ENCODE assay signal across 8 cellular contexts in genomic region chr7:99557196-99557607, GRCh38. TPM values are rescaled to one million over a fixed set of nuclear protein-coding genes. Genes with fewer than 3 reads are reported as not detected.
DNase-seq lines count a peak whose midpoint lies in the region; ATAC-seq, FAIRE-seq and TF ChIP-seq lines count a peak whose summit lies in the region.

No MANE protein-coding gene starts in this region.

- H3K4me3 Mint-ChIP-seq in activated naive CD4-positive, alpha-beta T cell treated with anti-CD3 and anti-CD28 coated beads for 36 hours = peak overlapping the region; percentile 91

- in situ Hi-C loops in GM12878 (cut with MboI) = no loop called here
- in situ Hi-C loops in transverse colon (cut with MboI; ENCODE audit: low pct_ligation_motif_present in 1 of 4, low pct_unique_long_range_greater_than_20kb in 1 of 4, low sequenced_read_pairs in 3 of 4) = loop anchor here in 1 of 4 donors (10.0 kb wide), 1 partner anchor 52 kb away; the partner anchor contains the start of genes ZKSCAN5 and ZNF394

- no peak overlapping the region for H2AFZ ChIP-seq in GM12878 (ENCODE audit: control insufficient read depth, low read depth, low read length)

- peaks cover 43% of the 10 kb centered on the region for H3K36me3 Mint-ChIP-seq in activated naive CD4-positive, alpha-beta T cell treated with anti-CD3 and anti-CD28 coated beads for 36 hours (ENCODE audit: low read depth)

- CTCF ChIA-PET in activated naive CD4-positive, alpha-beta T cell treated with anti-CD3 and anti-CD28 coated beads for 36 hours (lab: Charles Lee) = interaction anchor here (0.6 to 1.7 kb wide), 4 partner anchors 32 to 148 kb away, joined by 3 to 5 read pairs (median 4); partner anchors contain the start of gene ZKSCAN5
- CTCF ChIA-PET in GM12878 (lab: Yijun Ruan, JAX) = interaction anchor here (0.6 to 2.0 kb wide), 3 partner anchors 32 to 60 kb away, joined by 3 to 7 read pairs (median 3); partner anchors contain the start of genes ZKSCAN5 and ZSCAN25

- no peak for TF ChIP-seq RAD21 in GM12878 (IDR thresholded peaks at IDR 0.05; ENCODE audit: insufficient read depth, low read depth, low read length)

- no TSS peak for BruUV-seq in GM12878 (replicated peaks; lab: Mats Ljungman, UMichigan)

- H3K27me3 Mint-ChIP-seq in activated naive CD4-positive, alpha-beta T cell treated with anti-CD3 and anti-CD28 coated beads for 36 hours (ENCODE audit: low read depth) = no peaks in the 10 kb centered on the region

- FAIRE-seq in GM12878 (lab: Jason Lieb, UNC) = no peak

- H3K9me3 ChIP-seq in GM12878 (replicated peaks; ENCODE audit: control insufficient read depth, insufficient read depth, low read length) (no peaks in the 10 kb centered on the region), lung (ENCODE audit: control insufficient read depth in 2 of 2, insufficient read depth in 1 of 2, low read length in 1 of 2) (no peaks in the 10 kb centered on the region), transverse colon (no peaks in the 10 kb centered on the region)

- peak overlapping the region; percentile 98 for H3K4me2 ChIP-seq in GM12878 (ENCODE audit: control insufficient read depth, insufficient read depth)

- 74% methylated on average over 4 of the region's 4 CpGs for WGBS in GM12878 (ENCODE audit: insufficient coverage, insufficient replicate concordance, low lambda C conversion rate, missing lambda C conversion rate)
- 76 to 81% methylated on average over 4 of the region's 4 CpGs for WGBS in lung, 2 donors
- WGBS in transverse colon (ENCODE audit: low coverage in 1 of 2), 2 donors = 74 to 100% methylated on average over 1 to 4 of the region's 4 CpGs

- SMC1A ChIA-PET in GM12878 (lab: Charles Lee; ENCODE audit: uncharacterized antibody, unreplicated experiment) = interaction anchor here (2.0 kb wide), 1 partner anchor 53 kb away, joined by 5 read pairs; the partner anchor contains the start of gene ZKSCAN5

- H3K27ac ChIP-seq in GM12878 (ENCODE audit: control insufficient read depth, insufficient read depth) (peak overlapping the region; percentile 94), lung (ENCODE audit: low read depth in 1 of 2, low read length in 1 of 2) (peak overlapping the region; percentile 13 to 94), transverse colon (peak overlapping the region; percentile 96 to 98 (median 97))

- TF ChIP-seq CTCF in GM12878 (IDR thresholded peaks at IDR 0.05 in 2 of 3, conservative IDR thresholded peaks at IDR 0.05 in 1 of 3; ENCODE audit: control insufficient read depth in 2 of 3, extremely low read depth in 1 of 3, insufficient read depth in 1 of 3, low read depth in 3 of 3, low read length in 3 of 3) = no peak
- TF ChIP-seq CTCF in lung (IDR thresholded peaks at IDR 0.05; ENCODE audit: control extremely low read depth, extremely low read depth) = no peak
- TF ChIP-seq CTCF in transverse colon (IDR thresholded peaks at IDR 0.05) = no peak

- peak overlapping the region; percentile 98 for H3K9ac ChIP-seq in GM12878 (ENCODE audit: control insufficient read depth, insufficient read depth, low read length)

- no peak for DNase-seq in activated naive CD4-positive, alpha-beta T cell treated with anti-CD3 and anti-CD28 coated beads for 36 hours
- DNase-seq in activated naive CD4-positive, alpha-beta T cell treated with anti-CD3 and anti-CD28 coated beads, Interleukin-2, amount 50 U/mL, for 16 hours = no peak
- DNase-seq in GM12878 (ENCODE audit: low read depth, low spot score) = no peak
- no peak for DNase-seq in lung (ENCODE audit: low spot score)
- DNase-seq in transverse colon = no peak
- DNase-seq in ecto neural progenitor cell (ENCODE audit: low spot score) = no peak
- no peak for DNase-seq in DMS 273 treated with DMSO at 0.1 percent for 48 hours (lab: John Stamatoyannopoulos, UW)
- DNase-seq in stimulated activated CD4-positive, alpha-beta T cell treated with anti-CD3 and anti-CD28 coated beads, Interleukin-4, amount 100 ng/mL, for 1 hour = no peak

- H3K27me3 ChIP-seq in GM12878 (replicated peaks in 1 of 2; ENCODE audit: control insufficient read depth in 2 of 2, insufficient read depth in 2 of 2, low read length in 1 of 2) = no peaks in the 10 kb centered on the region
- H3K27me3 ChIP-seq in lung (ENCODE audit: control insufficient read depth, insufficient read depth) = no peaks in the 10 kb centered on the region
- no peaks in the 10 kb centered on the region for H3K27me3 ChIP-seq in transverse colon

- no peak for TF ChIP-seq POLR2A in GM12878 (IDR thresholded peaks at IDR 0.05; ENCODE audit: low read depth, low read length)
- no peak for TF ChIP-seq POLR2A in transverse colon (IDR thresholded peaks at IDR 0.05)

- peaks cover 48% of the 10 kb centered on the region for H3K79me2 ChIP-seq in GM12878 (ENCODE audit: control insufficient read depth, insufficient read depth, low read length)

- H3K27ac Mint-ChIP-seq in activated naive CD4-positive, alpha-beta T cell treated with anti-CD3 and anti-CD28 coated beads for 36 hours = peak overlapping the region; percentile 96

- peak overlapping the region; percentile 100 for H3K4me3 ChIP-seq in GM12878
- H3K4me3 ChIP-seq in lung = no peak overlapping the region
- H3K4me3 ChIP-seq in transverse colon = peak overlapping the region in 3 of 4 donors; percentile 64 to 84 (median 81)

- ATAC-seq in GM12878 (no peak), lung (ENCODE audit: insufficient read depth, low FRiP score) (no peak)

- no peaks in the 10 kb centered on the region for H4K20me1 ChIP-seq in GM12878 (ENCODE audit: control insufficient read depth, insufficient read depth)

- H3K4me1 ChIP-seq in GM12878 (ENCODE audit: control insufficient read depth, insufficient read depth, low read length) (0 out of 2 replicates have a peak, but pooled peaks cover 3% of the 10 kb centered on the region), lung (ENCODE audit: control insufficient read depth in 2 of 2, insufficient read depth in 2 of 2, low read length in 2 of 2) (peaks cover 7 to 10% of the 10 kb centered on the region in 2 donors), transverse colon (peaks cover 17 to 45% (median 20%) of the 10 kb centered on the region in 4 donors)

- RAD21 ChIA-PET in GM12878 (lab: Charles Lee; ENCODE audit: unreplicated experiment) = interaction anchor here (1.3 to 2.1 kb wide), 3 partner anchors 53 to 362 kb away, joined by 3 to 10 read pairs (median 4); partner anchors contain the start of genes TRIM4 and ZKSCAN5

- TF ChIP-seq EP300 in GM12878 (IDR thresholded peaks at IDR 0.05; ENCODE audit: borderline replicate concordance in 1 of 2, control insufficient read depth in 1 of 2, low read depth in 2 of 2, low read length in 2 of 2) (no peak), transverse colon (IDR thresholded peaks at IDR 0.05; ENCODE audit: low read depth) (no peak)

- intact Hi-C loops in activated naive CD4-positive, alpha-beta T cell treated with anti-CD3 and anti-CD28 coated beads for 36 hours (cut with micrococcal nuclease) = loop anchor here (5.0 to 10.0 kb wide), 2 partner anchors 150 to 458 kb away; partner anchors contain the start of genes BUD31, PDAP1 and ZKSCAN1
- intact Hi-C loops in GM12878 (cut with micrococcal nuclease; ENCODE audit: unreplicated experiment) (no loop called here), transverse colon (cut with DNase I; ENCODE audit: low total_unique reads) (no loop called here)

- H3K4me1 Mint-ChIP-seq in activated naive CD4-positive, alpha-beta T cell treated with anti-CD3 and anti-CD28 coated beads for 36 hours (ENCODE audit: low read depth) = peaks cover 48% of the 10 kb centered on the region

- H3K9me3 Mint-ChIP-seq in activated naive CD4-positive, alpha-beta T cell treated with anti-CD3 and anti-CD28 coated beads for 36 hours = no peaks in the 10 kb centered on the region

- POLR2A ChIA-PET in GM12878 (lab: Charles Lee) = interaction anchor here (0.6 to 3.5 kb wide), 5 partner anchors 53 to 1560 kb away, joined by 3 to 18 read pairs (median 4); partner anchors contain the start of genes ZKSCAN5 and ZNF394

- H3K36me3 ChIP-seq in GM12878 (ENCODE audit: control insufficient read depth in 2 of 2, insufficient read depth in 2 of 2, low read length in 1 of 2) (peaks cover 7 to 18% of the 10 kb centered on the region in 2 experiments), lung (ENCODE audit: control insufficient read depth in 2 of 2, insufficient read depth in 2 of 2, low read length in 2 of 2) (peaks cover 14 to 21% of the 10 kb centered on the region in 2 donors), transverse colon (peaks cover 0 to 22% (median 11%) of the 10 kb centered on the region in 4 donors)

RNA-seq across cellular contexts. Expression of gene ZNF655, which starts 1.2 kb away (rescaled TPM):
- total RNA-seq in activated naive CD4-positive, alpha-beta T cell treated with anti-CD3 and anti-CD28 coated beads for 36 hours = 10 to 100 TPM; 35.8 to 39.6 TPM
- total RNA-seq in GM12878 (2013; cell fraction: nucleolus; rRNA removed) = 323 and 325 TPM in 2 replicates
- total RNA-seq in GM12878 (2014; rRNA removed) = 54.3 and 57.2 TPM in 2 replicates
- total RNA-seq in GM12878 (2014; rRNA removed; fragmentation: Illumina TruSeq; extraction: Trizol) = 52.9 and 54.2 TPM in 2 replicates
- 43.7 and 43.8 TPM in 2 replicates for total RNA-seq in GM12878 (2021)
- polyA plus RNA-seq in GM12878 (2011; ENCODE audit: low read depth) = 24.4 TPM
- polyA plus RNA-seq in GM12878 (2011; rRNA removed) = 107 and 133 TPM in 2 replicates
- 71.5 and 86.9 TPM in 2 replicates for polyA plus RNA-seq in GM12878 (2011; cell fraction: cytosol; rRNA removed)
- polyA plus RNA-seq in GM12878 (2011; cell fraction: nucleus; rRNA removed) = 173 and 184 TPM in 2 replicates
- 34.9 and 40.6 TPM in 2 replicates for polyA plus RNA-seq in GM12878 (2012)
- 61.2 and 80.1 TPM in 2 replicates for polyA plus RNA-seq in GM12878 (2014; fragmentation: Illumina TruSeq; extraction: Trizol)
- polyA plus RNA-seq in GM12878 (2014; fragmentation: Nextera tagmentation; extraction: Ambion mirVana) = 10 to 100 TPM; 14.5 to 21.4 TPM
- polyA plus RNA-seq in GM12878 (2014; rRNA removed) = 75.1 and 76.0 TPM in 2 replicates
- polyA plus RNA-seq in GM12878 (2016; fragmentation: Nextera tagmentation; extraction: Ambion mirVana) = 10 to 100 TPM; 52.1 to 52.7 TPM
- 76.9 and 90.5 TPM in 2 replicates for polyA minus RNA-seq in GM12878 (2011; rRNA and poly(A)+ RNA removed)
- 22.1 and 28.3 TPM in 2 replicates for polyA minus RNA-seq in GM12878 (2011; cell fraction: cytosol; rRNA and poly(A)+ RNA removed)
- polyA minus RNA-seq in GM12878 (2011; cell fraction: nucleus; rRNA and poly(A)+ RNA removed) = 73.3 and 96.1 TPM in 2 replicates
- total RNA-seq in lung = 100 to 1,000 TPM in 1 of 2 donors, 10 to 100 TPM in 1; 72.3 to 138 TPM
- polyA plus RNA-seq in lung = 10 to 100 TPM; 41.3 to 50.1 TPM
- 100 to 1,000 TPM; 153 to 304 (median 226) TPM for total RNA-seq in transverse colon

RNA-seq across cellular contexts. Expression of gene FAM200A, which starts 5.3 kb away (rescaled TPM):
- total RNA-seq in activated naive CD4-positive, alpha-beta T cell treated with anti-CD3 and anti-CD28 coated beads for 36 hours = 1 to 10 TPM; 3.3 to 3.8 TPM
- total RNA-seq in GM12878 (2013; cell fraction: nucleolus; rRNA removed) = 14.0 and 14.3 TPM in 2 replicates
- total RNA-seq in GM12878 (2014; rRNA removed) (5.6 and 7.6 TPM in 2 replicates), GM12878 (2014; rRNA removed; fragmentation: Illumina TruSeq; extraction: Trizol) (7.6 and 8.0 TPM in 2 replicates), GM12878 (2021) (4.0 and 4.1 TPM in 2 replicates), lung (10 to 100 TPM in 1 of 2 donors, 1 to 10 TPM in 1; 4.8 to 10.1 TPM), transverse colon (1 to 10 TPM in 2 of 4 donors, under 1 TPM in 1, not detected in 1; 0.40 to 4.2 (median 4.1) TPM)
- 1.8 TPM for polyA plus RNA-seq in GM12878 (2011; ENCODE audit: low read depth)
- polyA plus RNA-seq in GM12878 (2011; rRNA removed) (7.6 and 11.4 TPM in 2 replicates), GM12878 (2014; fragmentation: Illumina TruSeq; extraction: Trizol) (7.4 and 9.6 TPM in 2 replicates), GM12878 (2014; fragmentation: Nextera tagmentation; extraction: Ambion mirVana) (1 to 10 TPM; 2.7 to 3.1 TPM), GM12878 (2014; rRNA removed) (4.8 and 6.4 TPM in 2 replicates), GM12878 (2016; fragmentation: Nextera tagmentation; extraction: Ambion mirVana) (1 to 10 TPM; 6.6 to 9.0 TPM), lung (1 to 10 TPM; 2.7 to 5.4 TPM)
- polyA plus RNA-seq in GM12878 (2011; cell fraction: cytosol; rRNA removed) = 3.9 and 4.2 TPM in 2 replicates
- polyA plus RNA-seq in GM12878 (2011; cell fraction: nucleus; rRNA removed) = 2.1 and 2.4 TPM in 2 replicates
- 2.3 and 4.2 TPM in 2 replicates for polyA plus RNA-seq in GM12878 (2012)
- polyA minus RNA-seq in GM12878 (2011; rRNA and poly(A)+ RNA removed) = 2.7 and 3.1 TPM in 2 replicates
- 2.5 TPM in 2 replicates for polyA minus RNA-seq in GM12878 (2011; cell fraction: cytosol; rRNA and poly(A)+ RNA removed)
- 3.7 and 5.5 TPM in 2 replicates for polyA minus RNA-seq in GM12878 (2011; cell fraction: nucleus; rRNA and poly(A)+ RNA removed)

RNA-seq across cellular contexts. Expression of gene TMEM225B, which starts 40.9 kb away (rescaled TPM):
- total RNA-seq in activated naive CD4-positive, alpha-beta T cell treated with anti-CD3 and anti-CD28 coated beads for 36 hours = 1 to 10 TPM in 1 of 2 experiments, under 1 TPM in 1; 0.98 to 1.7 TPM
- total RNA-seq in GM12878 (2013; cell fraction: nucleolus; rRNA removed) = 1.1 and 1.9 TPM in 2 replicates
- total RNA-seq in GM12878 (2014; rRNA removed) = 0.60 and 0.62 TPM in 2 replicates
- 0.23 and 0.31 TPM in 2 replicates for total RNA-seq in GM12878 (2014; rRNA removed; fragmentation: Illumina TruSeq; extraction: Trizol)
- 0.26 and 0.45 TPM in 2 replicates for total RNA-seq in GM12878 (2021)
- polyA plus RNA-seq in GM12878 (2011; ENCODE audit: low read depth) = 0.60 TPM
- polyA plus RNA-seq in GM12878 (2011; rRNA removed) = 1.4 and 1.9 TPM in 2 replicates
- 1.3 TPM in 2 replicates for polyA plus RNA-seq in GM12878 (2011; cell fraction: cytosol; rRNA removed)
- 2.0 and 5.1 TPM in 2 replicates for polyA plus RNA-seq in GM12878 (2011; cell fraction: nucleus; rRNA removed)
- polyA plus RNA-seq in GM12878 (2012) = 0.62 and 0.68 TPM in 2 replicates
- 0.22 TPM in 1 of 2 replicates, not detected in the other for polyA plus RNA-seq in GM12878 (2014; fragmentation: Illumina TruSeq; extraction: Trizol)
- polyA plus RNA-seq in GM12878 (2014; fragmentation: Nextera tagmentation; extraction: Ambion mirVana) = under 1 TPM; 0.31 to 0.55 TPM
- 0.11 and 0.85 TPM in 2 replicates for polyA plus RNA-seq in GM12878 (2014; rRNA removed)
- polyA plus RNA-seq in GM12878 (2016; fragmentation: Nextera tagmentation; extraction: Ambion mirVana) = under 1 TPM; 0.27 to 0.55 TPM
- 0.67 and 1.4 TPM in 2 replicates for polyA minus RNA-seq in GM12878 (2011; rRNA and poly(A)+ RNA removed)
- not detected in 2 replicates for polyA minus RNA-seq in GM12878 (2011; cell fraction: cytosol; rRNA and poly(A)+ RNA removed)
- 0.36 TPM in 1 of 2 replicates, not detected in the other for polyA minus RNA-seq in GM12878 (2011; cell fraction: nucleus; rRNA and poly(A)+ RNA removed)
- total RNA-seq in lung = 1 to 10 TPM in 1 of 2 donors, under 1 TPM in 1; 0.31 to 1.4 TPM
- 1 to 10 TPM in 1 of 2 donors, under 1 TPM in 1; 0.49 to 1.0 TPM for polyA plus RNA-seq in lung
- total RNA-seq in transverse colon = 1 to 10 TPM in 1 of 4 donors, under 1 TPM in 1, not detected in 2; 0.68 to 1.6 TPM

RNA-seq across cellular contexts. Expression of gene ZKSCAN5, which starts 52.7 kb away (rescaled TPM):
- 1 to 10 TPM; 7.2 to 8.0 TPM for total RNA-seq in activated naive CD4-positive, alpha-beta T cell treated with anti-CD3 and anti-CD28 coated beads for 36 hours
- total RNA-seq in GM12878 (2013; cell fraction: nucleolus; rRNA removed) = 24.0 and 24.9 TPM in 2 replicates
- total RNA-seq in GM12878 (2014; rRNA removed) (9.0 TPM in 2 replicates), GM12878 (2014; rRNA removed; fragmentation: Illumina TruSeq; extraction: Trizol) (10.0 and 10.1 TPM in 2 replicates), GM12878 (2021) (7.5 and 7.7 TPM in 2 replicates), lung (1 to 10 TPM; 8.4 to 9.7 TPM), transverse colon (1 to 10 TPM; 4.5 to 8.7 (median 5.9) TPM)
- polyA plus RNA-seq in GM12878 (2011; ENCODE audit: low read depth) = 3.7 TPM
- polyA plus RNA-seq in GM12878 (2011; rRNA removed) (9.5 and 11.4 TPM in 2 replicates), GM12878 (2014; fragmentation: Illumina TruSeq; extraction: Trizol) (7.9 and 8.6 TPM in 2 replicates), GM12878 (2014; fragmentation: Nextera tagmentation; extraction: Ambion mirVana) (1 to 10 TPM; 2.5 to 2.7 TPM), GM12878 (2014; rRNA removed) (5.6 and 6.3 TPM in 2 replicates), GM12878 (2016; fragmentation: Nextera tagmentation; extraction: Ambion mirVana) (1 to 10 TPM; 7.6 to 7.7 TPM), lung (1 to 10 TPM; 3.1 to 4.0 TPM)
- 6.3 and 7.1 TPM in 2 replicates for polyA plus RNA-seq in GM12878 (2011; cell fraction: cytosol; rRNA removed)
- 10.7 and 11.3 TPM in 2 replicates for polyA plus RNA-seq in GM12878 (2011; cell fraction: nucleus; rRNA removed)
- 4.6 and 5.4 TPM in 2 replicates for polyA plus RNA-seq in GM12878 (2012)
- polyA minus RNA-seq in GM12878 (2011; rRNA and poly(A)+ RNA removed) = 16.4 and 18.0 TPM in 2 replicates
- polyA minus RNA-seq in GM12878 (2011; cell fraction: cytosol; rRNA and poly(A)+ RNA removed) = 4.7 and 7.2 TPM in 2 replicates
- 6.9 and 10.8 TPM in 2 replicates for polyA minus RNA-seq in GM12878 (2011; cell fraction: nucleus; rRNA and poly(A)+ RNA removed)

RNA-seq across cellular contexts. Expression of gene ZNF394, which starts 57.1 kb away (rescaled TPM):
- total RNA-seq in activated naive CD4-positive, alpha-beta T cell treated with anti-CD3 and anti-CD28 coated beads for 36 hours = 10 to 100 TPM; 26.5 to 26.6 TPM
- 140 and 151 TPM in 2 replicates for total RNA-seq in GM12878 (2013; cell fraction: nucleolus; rRNA removed)
- total RNA-seq in GM12878 (2014; rRNA removed) (25.8 and 28.4 TPM in 2 replicates), GM12878 (2014; rRNA removed; fragmentation: Illumina TruSeq; extraction: Trizol) (24.9 and 26.3 TPM in 2 replicates), GM12878 (2021) (22.9 TPM in 2 replicates), lung (10 to 100 TPM; 29.9 to 44.5 TPM), transverse colon (10 to 100 TPM; 24.5 to 48.7 (median 38.5) TPM)
- 20.0 TPM for polyA plus RNA-seq in GM12878 (2011; ENCODE audit: low read depth)
- polyA plus RNA-seq in GM12878 (2011; rRNA removed) (22.5 and 23.4 TPM in 2 replicates), GM12878 (2014; fragmentation: Illumina TruSeq; extraction: Trizol) (21.4 and 22.0 TPM in 2 replicates), GM12878 (2014; fragmentation: Nextera tagmentation; extraction: Ambion mirVana) (1 to 10 TPM; 2.5 to 5.3 TPM), GM12878 (2014; rRNA removed) (15.4 and 18.1 TPM in 2 replicates), GM12878 (2016; fragmentation: Nextera tagmentation; extraction: Ambion mirVana) (10 to 100 TPM; 23.8 to 26.8 TPM), lung (10 to 100 TPM; 18.5 to 23.0 TPM)
- polyA plus RNA-seq in GM12878 (2011; cell fraction: cytosol; rRNA removed) = 20.2 and 21.2 TPM in 2 replicates
- polyA plus RNA-seq in GM12878 (2011; cell fraction: nucleus; rRNA removed) = 16.2 and 17.1 TPM in 2 replicates
- polyA plus RNA-seq in GM12878 (2012) = 21.9 and 29.4 TPM in 2 replicates
- 29.6 and 32.4 TPM in 2 replicates for polyA minus RNA-seq in GM12878 (2011; rRNA and poly(A)+ RNA removed)
- 9.9 and 12.8 TPM in 2 replicates for polyA minus RNA-seq in GM12878 (2011; cell fraction: cytosol; rRNA and poly(A)+ RNA removed)
- polyA minus RNA-seq in GM12878 (2011; cell fraction: nucleus; rRNA and poly(A)+ RNA removed) = 15.6 and 26.0 TPM in 2 replicates
